In genomic region chr3:88058593-88059379, GRCh38 we compare ENCODE assay signal across 8 cellular contexts. TPM values are rescaled to one million over a fixed set of nuclear protein-coding genes. Genes with fewer than 3 reads are reported as not detected.
DNase-seq lines count a peak whose midpoint lies in the region; ATAC-seq and TF ChIP-seq lines count a peak whose summit lies in the region.

A gene with protein sequence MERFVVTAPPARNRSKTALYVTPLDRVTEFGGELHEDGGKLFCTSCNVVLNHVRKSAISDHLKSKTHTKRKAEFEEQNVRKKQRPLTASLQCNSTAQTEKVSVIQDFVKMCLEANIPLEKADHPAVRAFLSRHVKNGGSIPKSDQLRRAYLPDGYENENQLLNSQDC (minus strand): TSS chr3:88059005. CDS start chr3:88055976, 3,029 bp downstream.
Gene ZNF654 (plus strand): TSS chr3:88059255. CDS start chr3:88059320, 65 bp downstream.

- WGBS in thymus: under 1% methylated on average over 76 of the region's 76 CpGs

- peak within 1 kb of the TSS; percentile 69 for H2AFZ ChIP-seq in SU-DHL-6 (ENCODE audit: low read depth, low read length, severe bottlenecking)

- peaks cover 8% of the 10 kb centered on the region; the same call in 1 of the 2 replicates for H3F3A ChIP-seq in SU-DHL-6 (ENCODE audit: insufficient read depth)

- H3K4me1 Mint-ChIP-seq in activated naive CD8-positive, alpha-beta T cell treated with anti-CD3 and anti-CD28 coated beads, Interleukin-2, amount 10 ng/mL, durations not matched to agents 7 days and 5 days: peaks cover 28% of the 10 kb centered on the region
- H3K4me1 Mint-ChIP-seq in osteocyte (ENCODE audit: unreplicated experiment): peaks cover 33% of the 10 kb centered on the region

- peak; percentile 79 for TF ChIP-seq POLR2A in GM10847 (IDR thresholded peaks at IDR 0.05; ENCODE audit: extremely low read depth, insufficient read length)

- H3K9me3 ChIP-seq in SU-DHL-6 (ENCODE audit: insufficient read depth, low read length) (no peaks in the 10 kb centered on the region), thymus (ENCODE audit: control insufficient read depth) (no peaks in the 10 kb centered on the region)

- peaks cover 6% of the 10 kb centered on the region for H3K4me1 ChIP-seq in thymus (ENCODE audit: control insufficient read depth, insufficient read depth, low read length)

- no peak for TF ChIP-seq CTCF in SU-DHL-6 (IDR thresholded peaks at IDR 0.05; ENCODE audit: insufficient read depth, low read length, poor library complexity, severe bottlenecking)
- no peak for TF ChIP-seq CTCF in osteocyte (IDR thresholded peaks at IDR 0.05)

- no peaks in the 10 kb centered on the region for H3K9me3 Mint-ChIP-seq in activated naive CD8-positive, alpha-beta T cell treated with anti-CD3 and anti-CD28 coated beads, Interleukin-2, amount 10 ng/mL, durations not matched to agents 7 days and 5 days
- no peaks in the 10 kb centered on the region for H3K9me3 Mint-ChIP-seq in osteocyte (ENCODE audit: unreplicated experiment)

- peaks cover 28% of the 10 kb centered on the region for H3K36me3 Mint-ChIP-seq in activated naive CD8-positive, alpha-beta T cell treated with anti-CD3 and anti-CD28 coated beads, Interleukin-2, amount 10 ng/mL, durations not matched to agents 7 days and 5 days
- peaks cover 20% of the 10 kb centered on the region for H3K36me3 Mint-ChIP-seq in osteocyte (ENCODE audit: unreplicated experiment)

- POLR2A ChIA-PET in activated naive CD8-positive, alpha-beta T cell treated with anti-CD3 and anti-CD28 coated beads, Interleukin-2, amount 10 ng/mL, durations not matched to agents 7 days and 5 days (lab: Charles Lee): interaction anchor here (0.8 to 2.3 kb wide), 12 partner anchors 9 to 832 kb away, joined by 3 to 65 read pairs (median 4); partner anchors contain the start of genes C3orf38 and CHMP2B

- ATAC-seq in HG02678 (IDR thresholded peaks at IDR 0.05; ENCODE audit: unreplicated experiment): peak; percentile 92
- peak; percentile 96 for ATAC-seq in activated naive CD8-positive, alpha-beta T cell treated with anti-CD3 and anti-CD28 coated beads, Interleukin-2, amount 10 ng/mL, durations not matched to agents 7 days and 5 days (ENCODE audit: low read depth)

- peaks cover 73% of the 10 kb centered on the region for H3K79me2 ChIP-seq in SU-DHL-6 (ENCODE audit: insufficient read depth, low read length)

- H4K20me1 ChIP-seq in SU-DHL-6 (ENCODE audit: low read depth, low read length): peaks cover 31% of the 10 kb centered on the region

- no peaks in the 10 kb centered on the region for H3K9me2 ChIP-seq in SU-DHL-6 (replicated peaks; ENCODE audit: insufficient read depth, low read length)

- peak; percentile 92 for DNase-seq in NCI-H128 (lab: John Stamatoyannopoulos, UW; ENCODE audit: unreplicated experiment)
- DNase-seq in activated naive CD8-positive, alpha-beta T cell treated with anti-CD3 and anti-CD28 coated beads, Interleukin-2, amount 10 ng/mL, durations not matched to agents 7 days and 5 days: peak; percentile 96
- DNase-seq in head of caudate nucleus: peak; percentile 95 to 100 (median 99)
- peak; percentile 99 for DNase-seq in osteocyte (ENCODE audit: extremely low spot score, unreplicated experiment)

- H3K4me3 ChIP-seq in SU-DHL-6 (ENCODE audit: insufficient read depth, low read length, poor library complexity, severe bottlenecking): peak within 1 kb of the TSS; percentile 79
- H3K4me3 ChIP-seq in thymus (ENCODE audit: low read length): peak within 1 kb of the TSS; percentile 93

- peak within 1 kb of the TSS; percentile 97 for H3K9ac ChIP-seq in SU-DHL-6 (ENCODE audit: low read length)

- intact Hi-C loops in head of caudate nucleus (cut with DNase I): loop anchor here (2.0 kb wide), 1 partner anchor 90 kb away; the partner anchor contains the start of gene C3orf38

- H3K4me2 ChIP-seq in SU-DHL-6 (ENCODE audit: low read depth, low read length, poor library complexity, severe bottlenecking): peak within 1 kb of the TSS; percentile 88

- H3K4me3 Mint-ChIP-seq in activated naive CD8-positive, alpha-beta T cell treated with anti-CD3 and anti-CD28 coated beads, Interleukin-2, amount 10 ng/mL, durations not matched to agents 7 days and 5 days: peak within 1 kb of the TSS; percentile 97
- peak within 1 kb of the TSS; percentile 97 for H3K4me3 Mint-ChIP-seq in osteocyte (ENCODE audit: unreplicated experiment)

- H3K36me3 ChIP-seq in SU-DHL-6 (ENCODE audit: low read length): peaks cover 36% of the 10 kb centered on the region
- H3K36me3 ChIP-seq in thymus (ENCODE audit: control insufficient read depth, insufficient read depth): peaks cover 6% of the 10 kb centered on the region

- H3K27me3 ChIP-seq in SU-DHL-6 (ENCODE audit: low read length): no peaks in the 10 kb centered on the region
- no peaks in the 10 kb centered on the region for H3K27me3 ChIP-seq in thymus (ENCODE audit: control insufficient read depth, insufficient read depth)

- H3K27ac Mint-ChIP-seq in activated naive CD8-positive, alpha-beta T cell treated with anti-CD3 and anti-CD28 coated beads, Interleukin-2, amount 10 ng/mL, durations not matched to agents 7 days and 5 days: peak within 1 kb of the TSS; percentile 94
- H3K27ac Mint-ChIP-seq in osteocyte (ENCODE audit: unreplicated experiment): peak within 1 kb of the TSS; percentile 97

- H3K27me3 Mint-ChIP-seq in activated naive CD8-positive, alpha-beta T cell treated with anti-CD3 and anti-CD28 coated beads, Interleukin-2, amount 10 ng/mL, durations not matched to agents 7 days and 5 days: no peaks in the 10 kb centered on the region
- H3K27me3 Mint-ChIP-seq in osteocyte (ENCODE audit: unreplicated experiment): no peaks in the 10 kb centered on the region

- H3K27ac ChIP-seq in SU-DHL-6 (ENCODE audit: low read depth, low read length) (peak within 1 kb of the TSS; percentile 74), thymus (ENCODE audit: low read depth) (peak within 1 kb of the TSS; percentile 99)

RNA-seq across cellular contexts. Expression of the first gene that starts in this region (rescaled TPM):
- 100 to 1,000 TPM; 106 to 111 TPM for total RNA-seq in activated naive CD8-positive, alpha-beta T cell treated with anti-CD3 and anti-CD28 coated beads, Interleukin-2, amount 10 ng/mL, durations not matched to agents 7 days and 5 days
- 80.3 and 84.6 TPM in 2 replicates for total RNA-seq in osteocyte
- 121 TPM for polyA plus RNA-seq in thymus

RNA-seq across cellular contexts. Expression of gene ZNF654, which starts in this region (rescaled TPM):
- 10 to 100 TPM; 23.4 to 27.5 TPM for total RNA-seq in activated naive CD8-positive, alpha-beta T cell treated with anti-CD3 and anti-CD28 coated beads, Interleukin-2, amount 10 ng/mL, durations not matched to agents 7 days and 5 days
- total RNA-seq in osteocyte: 10.7 and 13.4 TPM in 2 replicates
- polyA plus RNA-seq in thymus: 9.5 TPM

Comparison
In these comparisons a context has a peak if more than half of its experiments do, and no peak if none do; other contexts are left out.
1. Peak in every context shown above with its lines: DNase-seq, ATAC-seq, H3K4me3 ChIP-seq and H3K27ac ChIP-seq.